8 cellular contexts compared by ENCODE assay signal in genomic region chr9:128552744-128553221, GRCh38. TPM values are rescaled to one million over a fixed set of nuclear protein-coding genes. Genes with fewer than 3 reads are reported as not detected.
A peak's percentile ranks its signal among the peaks of the same experiment; 100 is the strongest.
DNase-seq lines count a peak whose midpoint lies in the region; ATAC-seq, FAIRE-seq and TF ChIP-seq lines count a peak whose summit lies in the region.

No MANE protein-coding gene starts in this region.

- TF ChIP-seq CTCF in BE2C (IDR thresholded peaks at IDR 0.05; ENCODE audit: low read depth, low read length) (no peak), Panc1 (IDR thresholded peaks at IDR 0.05) (no peak), body of pancreas (IDR thresholded peaks at IDR 0.05) (no peak), keratinocyte (optimal IDR thresholded peaks at IDR 0.05 in 1 of 3, IDR thresholded peaks at IDR 0.05 in 1 of 3, conservative IDR thresholded peaks at IDR 0.05 in 1 of 3; ENCODE audit: extremely low read depth in 1 of 3, insufficient read depth in 2 of 3, low read length in 3 of 3) (no peak)

- POLR2A ChIA-PET in Panc1 (lab: Charles Lee): no interaction called here

- H3K27me3 ChIP-seq in BE2C (no peaks in the 10 kb centered on the region), Panc1 (ENCODE audit: control insufficient read depth, insufficient read depth, low read length) (no peaks in the 10 kb centered on the region), body of pancreas (no peaks in the 10 kb centered on the region), keratinocyte (ENCODE audit: control insufficient read depth, extremely low read depth, insufficient read depth, low read length) (no peaks in the 10 kb centered on the region)

- no TSS peak for BruUV-seq in Panc1 (replicated peaks; lab: Mats Ljungman, UMichigan)

- ATAC-seq in GM18867 (IDR thresholded peaks at IDR 0.05; ENCODE audit: unreplicated experiment) (peak; percentile 37), HG03103 (IDR thresholded peaks at IDR 0.05; ENCODE audit: low read depth, unreplicated experiment) (peak; percentile 16), Panc1 (peak; percentile 61), body of pancreas (peak; percentile 43)

- intact Hi-C loops in Panc1 (cut with micrococcal nuclease; ENCODE audit: unreplicated experiment) (no loop called here), body of pancreas (cut with DNase I) (no loop called here)

- no peaks in the 10 kb centered on the region for H3K9me1 ChIP-seq in keratinocyte (ENCODE audit: control insufficient read depth, extremely low read depth, insufficient read depth, low read length)

- peak overlapping the region; percentile 74 for H3K9ac ChIP-seq in keratinocyte (ENCODE audit: control insufficient read depth, extremely low read depth, insufficient read depth, low read length)

- DNase-seq in BE2C (peak; percentile 58), Panc1 (ENCODE audit: low read depth, low spot score) (no peak), body of pancreas (peak in 3 of 4 donors; percentile 42 to 65 (median 59)), keratinocyte (ENCODE audit: low read depth, low spot score) (no peak), NCI-H2107 treated with DMSO at 0.1 percent for 48 hours (lab: John Stamatoyannopoulos, UW; ENCODE audit: unreplicated experiment) (no peak)
- DNase-seq in stimulated activated CD4-positive, alpha-beta T cell treated with anti-CD3 and anti-CD28 coated beads, Interleukin-12 subunit alpha, Interleukin-12 subunit beta, amount 100 ng/mL, for 4 hours: peak; percentile 49

- H3K4me1 ChIP-seq in BE2C: peaks cover 8% of the 10 kb centered on the region
- H3K4me1 ChIP-seq in Panc1 (ENCODE audit: control insufficient read depth, insufficient read depth, low read length): peaks cover 36% of the 10 kb centered on the region
- peaks cover 41% of the 10 kb centered on the region for H3K4me1 ChIP-seq in body of pancreas
- H3K4me1 ChIP-seq in keratinocyte (ENCODE audit: control insufficient read depth, extremely low read depth, insufficient read depth, low read length): peaks cover 43% of the 10 kb centered on the region

- no peak for FAIRE-seq in keratinocyte (lab: Jason Lieb, UNC)

- H3K36me3 ChIP-seq in BE2C: no peaks in the 10 kb centered on the region
- H3K36me3 ChIP-seq in Panc1 (ENCODE audit: control insufficient read depth, insufficient read depth, low read length): no peaks in the 10 kb centered on the region
- H3K36me3 ChIP-seq in body of pancreas (replicated peaks in 1 of 2; ENCODE audit: insufficient read depth in 1 of 2, low read depth in 2 of 2): no peaks in the 10 kb centered on the region
- H3K36me3 ChIP-seq in keratinocyte (ENCODE audit: control insufficient read depth in 2 of 2, extremely low read depth in 1 of 2, insufficient read depth in 2 of 2, low read length in 2 of 2): no peaks in the 10 kb centered on the region

- H3K4me3 ChIP-seq in BE2C (ENCODE audit: low read depth, low read length) (peak overlapping the region; percentile 72), Panc1 (ENCODE audit: low read depth in 2 of 2, low read length in 2 of 2) (peak overlapping the region; percentile 80 to 83), body of pancreas (peak overlapping the region; percentile 84 to 88), keratinocyte (ENCODE audit: control insufficient read depth in 2 of 3, extremely low read depth in 1 of 3, insufficient read depth in 2 of 3, low read depth in 1 of 3, low read length in 3 of 3) (peak overlapping the region; percentile 90 to 91 (median 91))

- no peaks in the 10 kb centered on the region for H3K9me3 ChIP-seq in BE2C
- no peaks in the 10 kb centered on the region for H3K9me3 ChIP-seq in Panc1 (ENCODE audit: control insufficient read depth, insufficient read depth, low read depth, low read length)
- no peaks in the 10 kb centered on the region for H3K9me3 ChIP-seq in body of pancreas
- H3K9me3 ChIP-seq in keratinocyte (ENCODE audit: control insufficient read depth, low read depth, low read length): no peaks in the 10 kb centered on the region

- TF ChIP-seq POLR2A in body of pancreas (IDR thresholded peaks at IDR 0.05): peak in 1 of 3 donors; percentile 3

- peaks cover 13% of the 10 kb centered on the region for H4K20me1 ChIP-seq in keratinocyte (ENCODE audit: control insufficient read depth, extremely low read depth, insufficient read depth, low read length)

- in situ Hi-C loops in Panc1 (cut with HindIII; ENCODE audit: low pct_unique_long_range_greater_than_20kb, low sequenced_read_pairs): no loop called here

- H3K79me2 ChIP-seq in keratinocyte (ENCODE audit: control insufficient read depth, insufficient read depth, low read length): peaks cover 49% of the 10 kb centered on the region

- H3K27ac ChIP-seq in Panc1 (ENCODE audit: low read length) (peak overlapping the region; percentile 89), body of pancreas (peak overlapping the region; percentile 88 to 95 (median 92)), keratinocyte (ENCODE audit: control insufficient read depth, insufficient read depth, low read length) (peak overlapping the region; percentile 72)

- peak overlapping the region; percentile 79 for H3K4me2 ChIP-seq in keratinocyte (ENCODE audit: control insufficient read depth, extremely low read depth, insufficient read depth, low read depth, low read length)

- CTCF ChIA-PET in Panc1 (lab: Charles Lee): no interaction called here

- 0 to 1% methylated on average over 16 to 17 of the region's 54 CpGs for WGBS in body of pancreas, 2 donors

- dilution Hi-C loops in keratinocyte (cut with MboI; ENCODE audit: extremely low pct_ligation_motif_present, low sequenced_read_pairs): no loop called here

- H2AFZ ChIP-seq in keratinocyte (ENCODE audit: control insufficient read depth, low read length): no peak overlapping the region

RNA-seq across cellular contexts. Expression of gene SPTAN1, which starts 0.4 kb away (rescaled TPM):
- 282 TPM for polyA plus RNA-seq in BE2C (2012; ENCODE audit: insufficient read depth, insufficient read length, low read depth)
- 229 TPM for total RNA-seq in Panc1 (2021; ENCODE audit: unreplicated experiment)
- polyA plus RNA-seq in Panc1 (2012; ENCODE audit: insufficient read length): 180 TPM
- 100 to 1,000 TPM; 119 to 248 TPM for total RNA-seq in body of pancreas
- 98.7 to 112 TPM (median 101 TPM) in 3 replicates for polyA plus RNA-seq in keratinocyte
- polyA plus RNA-seq in keratinocyte (2011; ENCODE audit: low read depth): 251 TPM
- polyA plus RNA-seq in keratinocyte (2011; cell fraction: cytosol; rRNA removed): 67.2 and 80.4 TPM in 2 replicates
- 427 and 525 TPM in 2 replicates for polyA plus RNA-seq in keratinocyte (2011; cell fraction: nucleus; rRNA removed)
- 134 and 162 TPM in 2 replicates for polyA plus RNA-seq in keratinocyte (2012; ENCODE audit: low replicate concordance)
- polyA minus RNA-seq in keratinocyte: 399 to 611 TPM (median 401 TPM) in 3 replicates
- polyA minus RNA-seq in keratinocyte (2011; cell fraction: cytosol; rRNA and poly(A)+ RNA removed): 139 TPM
- 592 and 724 TPM in 2 replicates for polyA minus RNA-seq in keratinocyte (2011; cell fraction: nucleus; rRNA and poly(A)+ RNA removed)

RNA-seq across cellular contexts. Expression of gene GLE1, which starts 48.3 kb away (rescaled TPM):
- 3.3 TPM for polyA plus RNA-seq in BE2C (2012; ENCODE audit: insufficient read depth, insufficient read length, low read depth)
- total RNA-seq in Panc1 (2021; ENCODE audit: unreplicated experiment): 25.9 TPM
- polyA plus RNA-seq in Panc1 (2012; ENCODE audit: insufficient read length): 16.1 TPM
- total RNA-seq in body of pancreas: 10 to 100 TPM in 1 of 2 donors, 1 to 10 TPM in 1; 8.3 to 11.5 TPM
- 22.2 to 28.3 TPM (median 24.4 TPM) in 3 replicates for polyA plus RNA-seq in keratinocyte
- 13.4 TPM for polyA plus RNA-seq in keratinocyte (2011; ENCODE audit: low read depth)
- 18.0 and 23.1 TPM in 2 replicates for polyA plus RNA-seq in keratinocyte (2011; cell fraction: cytosol; rRNA removed)
- 23.0 and 25.5 TPM in 2 replicates for polyA plus RNA-seq in keratinocyte (2011; cell fraction: nucleus; rRNA removed)
- 15.4 and 21.4 TPM in 2 replicates for polyA plus RNA-seq in keratinocyte (2012; ENCODE audit: low replicate concordance)
- polyA minus RNA-seq in keratinocyte: 13.8 to 31.9 TPM (median 27.4 TPM) in 3 replicates
- 20.7 TPM for polyA minus RNA-seq in keratinocyte (2011; cell fraction: cytosol; rRNA and poly(A)+ RNA removed)
- 13.3 and 20.3 TPM in 2 replicates for polyA minus RNA-seq in keratinocyte (2011; cell fraction: nucleus; rRNA and poly(A)+ RNA removed)

Comparison
In these comparisons a context has a peak if more than half of its experiments do, and no peak if none do; other contexts are left out.
1. DNase-seq: peak in BE2C (single experiment), body of pancreas (3 of 4) and stimulated activated CD4-positive, alpha-beta T cell treated with anti-CD3 and anti-CD28 coated beads, Interleukin-12 subunit alpha, Interleukin-12 subunit beta, amount 100 ng/mL, for 4 hours (single experiment); none in Panc1 (single experiment), keratinocyte (single experiment) and NCI-H2107 treated with DMSO at 0.1 percent for 48 hours (single experiment).
2. Peak in every context shown above with its lines, with median percentiles within 50 percentile points of each other: H3K4me3 ChIP-seq, ATAC-seq and H3K27ac ChIP-seq.